Comparison of ENCODE assay signal across 14 cellular contexts in genomic region chr2:109487237-109487869, GRCh38.
A peak's percentile ranks its signal among the peaks of the same experiment; 100 is the strongest.
DNase-seq lines count a peak whose midpoint lies in the region; ATAC-seq and TF ChIP-seq lines count a peak whose summit lies in the region.
"Had no signal": no experiment of that assay in that cellular context is flagged by ENCODE, and none has a peak within 500 bp of the region (broad histone marks: within the 10 kb centered on the region; RNA-seq: fewer than 3 reads in every experiment).

No MANE protein-coding gene starts in this region.

- H3K27ac ChIP-seq in GM23248: no peak overlapping the region
- peak overlapping the region; percentile 75 to 89 for H3K27ac ChIP-seq in ascending aorta
- H3K27ac ChIP-seq in smooth muscle cell (ENCODE audit: low read depth): peak overlapping the region; percentile 49

- no peaks in the 10 kb centered on the region for H3K27me3 Mint-ChIP-seq in activated naive CD8-positive, alpha-beta T cell treated with anti-CD3 and anti-CD28 coated beads, Interleukin-2, amount 50 U/mL, for 24 hours
- H3K27me3 Mint-ChIP-seq: activated naive CD4-positive, alpha-beta T cell treated with anti-CD3 and anti-CD28 coated beads, Interleukin-2, amount 50 U/mL, for 24 hours had no signal

- H3K4me2 ChIP-seq in GM23248 (ENCODE audit: unreplicated experiment) (no peak overlapping the region), smooth muscle cell (no peak overlapping the region)

- DNase-seq in GM23248 (peak; percentile 57), ascending aorta (ENCODE audit: low spot score in 2 of 2) (no peak), hepatic stellate cell (ENCODE audit: low spot score) (peak; percentile 95), smooth muscle cell (lab: John Stamatoyannopoulos, UW; ENCODE audit: unreplicated experiment) (no peak)
- DNase-seq in activated naive CD8-positive, alpha-beta T cell treated with anti-CD3 and anti-CD28 coated beads, Interleukin-2, amount 50 U/mL, for 24 hours: no peak
- no peak for DNase-seq in activated CD8-positive, alpha-beta memory T cell treated with anti-CD3 and anti-CD28 coated beads for 24 hours
- no peak for DNase-seq in activated effector memory CD4-positive, alpha-beta T cell treated with anti-CD3 and anti-CD28 coated beads, Interleukin-2, amount 50 U/mL, for 16 hours
- DNase-seq: NCI-H146, NCI-H526 treated with DMSO at 0.1 percent for 48 hours, substantia nigra, T-helper 9 cell had no signal

- TF ChIP-seq CTCF in ascending aorta (IDR thresholded peaks at IDR 0.05): no peak
- TF ChIP-seq CTCF in smooth muscle cell (IDR thresholded peaks at IDR 0.05; ENCODE audit: borderline replicate concordance, insufficient read depth, poor library complexity, severe bottlenecking): no peak

- H4K20me1 ChIP-seq in GM23248 (ENCODE audit: insufficient read depth) (no peaks in the 10 kb centered on the region), smooth muscle cell (ENCODE audit: low read depth) (no peaks in the 10 kb centered on the region)

- H3K27me3 ChIP-seq in GM23248 (replicated peaks; ENCODE audit: insufficient read depth): no peaks in the 10 kb centered on the region
- H3K27me3 ChIP-seq in ascending aorta: no peaks in the 10 kb centered on the region
- H3K27me3 ChIP-seq in smooth muscle cell (ENCODE audit: low read depth): no peaks in the 10 kb centered on the region

- intact Hi-C loops in ascending aorta (cut with DNase I): loop anchor here (2.0 to 10.0 kb wide), 2 partner anchors 51 to 163 kb away; no protein-coding TSS in a partner anchor

- no peaks in the 10 kb centered on the region for H3K79me2 ChIP-seq in GM23248 (ENCODE audit: insufficient read depth)
- no peaks in the 10 kb centered on the region for H3K79me2 ChIP-seq in smooth muscle cell (ENCODE audit: low read depth)

- H3K36me3 ChIP-seq in GM23248 (ENCODE audit: low read depth): no peaks in the 10 kb centered on the region
- H3K36me3 ChIP-seq in ascending aorta: peaks cover 17 to 20% of the 10 kb centered on the region in 2 donors
- H3K36me3 ChIP-seq in smooth muscle cell (ENCODE audit: low read depth): no peaks in the 10 kb centered on the region

- H3K4me1 Mint-ChIP-seq in activated naive CD8-positive, alpha-beta T cell treated with anti-CD3 and anti-CD28 coated beads, Interleukin-2, amount 50 U/mL, for 24 hours: no peaks in the 10 kb centered on the region
- H3K4me1 Mint-ChIP-seq: activated naive CD4-positive, alpha-beta T cell treated with anti-CD3 and anti-CD28 coated beads, Interleukin-2, amount 50 U/mL, for 24 hours had no signal

- no peak overlapping the region for H3K4me3 Mint-ChIP-seq in activated naive CD8-positive, alpha-beta T cell treated with anti-CD3 and anti-CD28 coated beads, Interleukin-2, amount 50 U/mL, for 24 hours
- H3K4me3 Mint-ChIP-seq: activated naive CD4-positive, alpha-beta T cell treated with anti-CD3 and anti-CD28 coated beads, Interleukin-2, amount 50 U/mL, for 24 hours; natural killer cell treated with Interleukin-12 subunit alpha and Interleukin-12 subunit beta and Interleukin-15 and Interleukin-18, amount 100 ng/mL, for 72 hours had no signal

- H3K9me3 ChIP-seq in GM23248 (ENCODE audit: low read depth): no peaks in the 10 kb centered on the region
- no peaks in the 10 kb centered on the region for H3K9me3 ChIP-seq in ascending aorta
- H3K9me3 ChIP-seq in smooth muscle cell (replicated peaks; ENCODE audit: low read depth): no peaks in the 10 kb centered on the region

- WGBS in GM23248 (ENCODE audit: low coverage in 1 of 2, low lambda C conversion rate in 2 of 2, missing lambda C conversion rate in 2 of 2), 2 experiments: 77 to 78% methylated on average over 16 to 18 of the region's 18 CpGs
- WGBS in smooth muscle cell (ENCODE audit: low lambda C conversion rate): 59% methylated on average over 18 of the region's 18 CpGs

- H3K9me2 ChIP-seq in GM23248 (ENCODE audit: insufficient read depth): no peaks in the 10 kb centered on the region

- H2AFZ ChIP-seq in GM23248 (no peak overlapping the region), smooth muscle cell (ENCODE audit: low read depth) (no peak overlapping the region)

- H3F3A ChIP-seq in GM23248 (ENCODE audit: insufficient read depth) (no peaks in the 10 kb centered on the region), smooth muscle cell (ENCODE audit: low read depth) (no peaks in the 10 kb centered on the region)

- no peaks in the 10 kb centered on the region for H3K36me3 Mint-ChIP-seq in activated naive CD8-positive, alpha-beta T cell treated with anti-CD3 and anti-CD28 coated beads, Interleukin-2, amount 50 U/mL, for 24 hours (ENCODE audit: low read depth)
- H3K36me3 Mint-ChIP-seq: natural killer cell treated with Interleukin-12 subunit alpha and Interleukin-12 subunit beta and Interleukin-15 and Interleukin-18, amount 100 ng/mL, for 72 hours had no signal

- H3K4me1 ChIP-seq in GM23248 (ENCODE audit: insufficient read depth) (no peaks in the 10 kb centered on the region), ascending aorta (peaks cover 13 to 44% of the 10 kb centered on the region in 2 donors), smooth muscle cell (ENCODE audit: low read depth) (no peaks in the 10 kb centered on the region)

- H3K9ac ChIP-seq in GM23248: no peak overlapping the region
- no peak overlapping the region for H3K9ac ChIP-seq in smooth muscle cell (ENCODE audit: low read depth)

- no peak overlapping the region for H3K27ac Mint-ChIP-seq in activated naive CD8-positive, alpha-beta T cell treated with anti-CD3 and anti-CD28 coated beads, Interleukin-2, amount 50 U/mL, for 24 hours
- H3K27ac Mint-ChIP-seq: activated naive CD4-positive, alpha-beta T cell treated with anti-CD3 and anti-CD28 coated beads, Interleukin-2, amount 50 U/mL, for 24 hours; natural killer cell treated with Interleukin-12 subunit alpha and Interleukin-12 subunit beta and Interleukin-15 and Interleukin-18, amount 100 ng/mL, for 72 hours had no signal

- no peak overlapping the region for H3K4me3 ChIP-seq in GM23248
- H3K4me3 ChIP-seq in ascending aorta: no peak overlapping the region
- H3K4me3 ChIP-seq in smooth muscle cell: no peak overlapping the region

- in situ Hi-C loops in GM23248 (cut with MboI): no loop called here

- no peak for ATAC-seq in activated naive CD8-positive, alpha-beta T cell treated with anti-CD3 and anti-CD28 coated beads, Interleukin-2, amount 50 U/mL, for 24 hours
- ATAC-seq in HG03135 (IDR thresholded peaks at IDR 0.05; ENCODE audit: unreplicated experiment): no peak
- ATAC-seq: natural killer cell treated with Interleukin-12 subunit alpha and Interleukin-12 subunit beta and Interleukin-15 and Interleukin-18, amount 100 ng/mL, for 72 hours had no signal

- no peaks in the 10 kb centered on the region for H3K9me3 Mint-ChIP-seq in activated naive CD8-positive, alpha-beta T cell treated with anti-CD3 and anti-CD28 coated beads, Interleukin-2, amount 50 U/mL, for 24 hours
- H3K9me3 Mint-ChIP-seq: activated naive CD4-positive, alpha-beta T cell treated with anti-CD3 and anti-CD28 coated beads, Interleukin-2, amount 50 U/mL, for 24 hours; natural killer cell treated with Interleukin-12 subunit alpha and Interleukin-12 subunit beta and Interleukin-15 and Interleukin-18, amount 100 ng/mL, for 72 hours had no signal

Comparison
In these comparisons a context has a peak if more than half of its experiments do, and no peak if none do; other contexts are left out.
1. DNase-seq: peak in GM23248 (single experiment) and hepatic stellate cell (single experiment); none in ascending aorta (0 of 2), smooth muscle cell (single experiment), activated naive CD8-positive, alpha-beta T cell treated with anti-CD3 and anti-CD28 coated beads, Interleukin-2, amount 50 U/mL, for 24 hours (single experiment), activated CD8-positive, alpha-beta memory T cell treated with anti-CD3 and anti-CD28 coated beads for 24 hours (single experiment) and activated effector memory CD4-positive, alpha-beta T cell treated with anti-CD3 and anti-CD28 coated beads, Interleukin-2, amount 50 U/mL, for 16 hours (single experiment).